Comparison of ENCODE assay signal across 8 cellular contexts in genomic region chrX:74550295-74550802, GRCh38.
DNase-seq lines count a peak whose midpoint lies in the region; ATAC-seq lines count a peak whose summit lies in the region.

No MANE protein-coding gene starts in this region.

- ATAC-seq in GM21423 (IDR thresholded peaks at IDR 0.05; ENCODE audit: unreplicated experiment), result peak; percentile 79

- DNase-seq in COR-L47 (lab: John Stamatoyannopoulos, UW) (peak; percentile 63), HT1080 (ENCODE audit: low read depth) (peak; percentile 77), midbrain (lab: John Stamatoyannopoulos, UW) (peak; percentile 77)
- peak; percentile 50 for DNase-seq in NK-92 treated with Interleukin-12 subunit alpha and Interleukin-12 subunit beta, amount 100 ng/mL, for 24 hours (lab: John Stamatoyannopoulos, UW)
- peak; percentile 75 to 76 for DNase-seq in activated CD8-positive, alpha-beta memory T cell treated with anti-CD3 and anti-CD28 coated beads for 1 hour (ENCODE audit: extremely low read depth in 1 of 2, low read depth in 1 of 2)
- DNase-seq in effector CD8-positive, alpha-beta T cell (lab: John Stamatoyannopoulos, UW), result peak; percentile 72
- peak; percentile 76 to 80 for DNase-seq in stimulated activated CD8-positive, alpha-beta memory T cell treated with anti-CD3 and anti-CD28 coated beads, Interleukin-4, amount 100 ng/mL, for 1 hour (ENCODE audit: low read depth in 2 of 2, low spot score in 1 of 2)

Comparison
In these comparisons a context has a peak if more than half of its experiments do, and no peak if none do; other contexts are left out.
1. Peak in every context shown above with its lines: DNase-seq and ATAC-seq.